Comparison of ENCODE assay signal across 8 cellular contexts in genomic region chr1:35883681-35884155, GRCh38. TPM values are rescaled to one million over a fixed set of nuclear protein-coding genes. Genes with fewer than 3 reads are reported as not detected.
DNase-seq lines count a peak whose midpoint lies in the region; ATAC-seq and TF ChIP-seq lines count a peak whose summit lies in the region.

No MANE protein-coding gene starts in this region.

- H3K36me3 ChIP-seq in PC-3 (ENCODE audit: low read depth, low read length) (no peaks in the 10 kb centered on the region), urinary bladder (ENCODE audit: insufficient read depth) (no peaks in the 10 kb centered on the region)

- no peak for TF ChIP-seq CTCF in PC-3 (conservative IDR thresholded peaks at IDR 0.05; ENCODE audit: low read depth, low read length)
- no peak for TF ChIP-seq CTCF in osteocyte (IDR thresholded peaks at IDR 0.05)

- H3F3A ChIP-seq in PC-3 (ENCODE audit: low read length, unreplicated experiment), result no peaks in the 10 kb centered on the region

- H3K4me3 Mint-ChIP-seq in osteocyte (ENCODE audit: unreplicated experiment), result peak overlapping the region; percentile 96

- H3K4me3 ChIP-seq in PC-3 (ENCODE audit: low read length), result peak overlapping the region; percentile 99
- peak overlapping the region; percentile 77 for H3K4me3 ChIP-seq in urinary bladder (ENCODE audit: low read depth, low read length)

- H3K9ac ChIP-seq in PC-3 (ENCODE audit: low read length), result peak overlapping the region; percentile 84

- no TSS peak for BruUV-seq in PC-3 (replicated peaks; lab: Mats Ljungman, UMichigan)

- POLR2A ChIA-PET in PC-3 (lab: Charles Lee; ENCODE audit: unreplicated experiment), result no interaction called here

- peak overlapping the region; percentile 99 for H3K4me2 ChIP-seq in PC-3 (ENCODE audit: low read length)

- no peaks in the 10 kb centered on the region for H3K9me3 ChIP-seq in PC-3 (ENCODE audit: low read length)

- H3K27ac ChIP-seq in PC-3 (ENCODE audit: low read length), result no peak overlapping the region
- peak overlapping the region; percentile 25 for H3K27ac ChIP-seq in urinary bladder (ENCODE audit: low read depth)

- 1% methylated on average over 32 of the region's 32 CpGs for WGBS in urinary bladder

- no peaks in the 10 kb centered on the region for H3K9me2 ChIP-seq in PC-3 (replicated peaks; ENCODE audit: low read length)

- H3K27me3 ChIP-seq in PC-3 (ENCODE audit: low read length), result no peaks in the 10 kb centered on the region

- peaks cover 8% of the 10 kb centered on the region; the same call in 1 of the 2 replicates for H3K4me1 ChIP-seq in PC-3 (ENCODE audit: insufficient read depth, low read length)
- H3K4me1 ChIP-seq in urinary bladder (ENCODE audit: insufficient read depth), result peaks cover 4% of the 10 kb centered on the region

- no peaks in the 10 kb centered on the region for H4K20me1 ChIP-seq in PC-3 (ENCODE audit: low read length)

- H2AFZ ChIP-seq in PC-3 (ENCODE audit: low read length), result peak overlapping the region; percentile 100

- intact Hi-C loops in PC-3 (cut with micrococcal nuclease), result no loop called here

- ATAC-seq in HG02981 (IDR thresholded peaks at IDR 0.05; ENCODE audit: unreplicated experiment) (peak; percentile 17), PC-3 (peak; percentile 31), HG02798 (IDR thresholded peaks at IDR 0.05; ENCODE audit: poor library complexity, unreplicated experiment) (no peak)

- H3K27ac Mint-ChIP-seq in osteocyte (ENCODE audit: unreplicated experiment), result peak overlapping the region; percentile 59

- peaks cover 5% of the 10 kb centered on the region for H3K36me3 Mint-ChIP-seq in osteocyte (ENCODE audit: unreplicated experiment)

- CTCF ChIA-PET in PC-3 (lab: Charles Lee), result interaction anchor here (0.5 to 0.7 kb wide), 4 partner anchors 10 to 276 kb away, joined by 3 to 5 read pairs (median 4); no protein-coding TSS in a partner anchor

- no peaks in the 10 kb centered on the region for H3K9me3 Mint-ChIP-seq in osteocyte (ENCODE audit: unreplicated experiment)

- peaks cover 39% of the 10 kb centered on the region for H3K4me1 Mint-ChIP-seq in osteocyte (ENCODE audit: unreplicated experiment)

- no peaks in the 10 kb centered on the region for H3K27me3 Mint-ChIP-seq in osteocyte (ENCODE audit: unreplicated experiment)

- H3K79me2 ChIP-seq in PC-3 (ENCODE audit: low read length), result peaks cover 45% of the 10 kb centered on the region

- DNase-seq in GM03348 (ENCODE audit: low spot score) (peak; percentile 82), PC-3 (peak; percentile 5), germinal center (ENCODE audit: low spot score) (peak; percentile 79), osteocyte (ENCODE audit: extremely low spot score, unreplicated experiment) (no peak)
- DNase-seq in activated naive CD4-positive, alpha-beta T cell treated with Interleukin-2 at 50 U/mL for 16 hours, result peak; percentile 51

RNA-seq across cellular contexts. Expression of gene AGO1, which starts 0.7 kb away (rescaled TPM):
- total RNA-seq in PC-3 (2014; rRNA removed) (15.4 and 17.0 TPM in 2 replicates), osteocyte (34.1 and 35.8 TPM in 2 replicates), urinary bladder (10.6 TPM)
- 9.4 TPM for polyA plus RNA-seq in urinary bladder

RNA-seq across cellular contexts. Expression of gene AGO3, which starts 47.2 kb away (rescaled TPM):
- 17.7 and 26.3 TPM in 2 replicates for total RNA-seq in PC-3 (2014; rRNA removed)
- total RNA-seq in osteocyte, result 32.4 and 34.2 TPM in 2 replicates
- total RNA-seq in urinary bladder, result 53.1 TPM
- 4.1 TPM for polyA plus RNA-seq in urinary bladder
